In genomic region chr20:16576219-16576618, GRCh38 we compare ENCODE assay signal across 1 cellular context.
TF ChIP-seq lines count a peak whose summit lies in the region.

No MANE protein-coding gene starts in this region.

TF ChIP-seq in WTC11, 78 proteins besides CTCF, POLR2A, EP300 and RAD21 (continued from another document):
- TF ChIP-seq AFF4 (CRISPR knock-in tag; IDR thresholded peaks at IDR 0.05; ENCODE audit: borderline replicate concordance) (no peak), ZNF512 (CRISPR knock-in tag; IDR thresholded peaks at IDR 0.05; ENCODE audit: borderline replicate concordance) (no peak), NFATC4 (CRISPR knock-in tag; IDR thresholded peaks at IDR 0.05) (no peak), USF2 (CRISPR knock-in tag; IDR thresholded peaks at IDR 0.05) (peak; percentile 70), USF1 (CRISPR knock-in tag; IDR thresholded peaks at IDR 0.05) (0 out of 2 replicates have a peak, but pooled peaks have one; percentile 25), STAT6 (CRISPR knock-in tag; conservative IDR thresholded peaks at IDR 0.05; ENCODE audit: low read depth) (no peak), HMGA2 (CRISPR knock-in tag; IDR thresholded peaks at IDR 0.05) (no peak), ZNF425 (CRISPR knock-in tag; conservative IDR thresholded peaks at IDR 0.05) (no peak), MAX (CRISPR knock-in tag; IDR thresholded peaks at IDR 0.05) (no peak)
TF ChIP-seq in WTC11: peak in this region for 2.
